Comparison of ENCODE assay signal across 15 cellular contexts in the genomic region with DNA sequence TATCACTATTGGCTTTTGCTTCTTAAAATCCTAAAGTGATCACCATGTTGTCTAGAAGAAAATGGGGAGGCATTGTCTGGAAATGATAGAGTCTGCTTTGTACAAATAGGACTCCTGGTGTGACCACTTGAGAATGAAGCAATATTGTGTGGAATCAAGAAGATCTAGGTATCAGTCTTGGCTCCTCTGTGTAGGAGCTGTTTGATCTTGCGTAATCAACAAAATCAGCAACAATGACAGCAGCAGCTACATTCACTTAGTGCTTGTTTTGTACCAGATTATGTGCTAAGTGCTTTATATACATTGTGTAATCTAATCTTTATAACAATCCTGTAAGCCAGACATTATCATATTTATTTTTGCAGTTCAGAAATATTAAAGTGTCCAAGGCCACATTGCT. TPM values are rescaled to one million over a fixed set of nuclear protein-coding genes. Genes with fewer than 3 reads are reported as not detected.
DNase-seq lines count a peak whose midpoint lies in the region; ATAC-seq and TF ChIP-seq lines count a peak whose summit lies in the region.
"Had no signal": no experiment of that assay in that cellular context is flagged by ENCODE, and none has a peak within 500 bp of the region (broad histone marks: within the 10 kb centered on the region; RNA-seq: fewer than 3 reads in every experiment).

No MANE protein-coding gene starts in this region.

- DNase-seq in A673 (ENCODE audit: low spot score): peak; percentile 62
- DNase-seq in NCI-H69 (lab: John Stamatoyannopoulos, UW): peak; percentile 53
- peak; percentile 34 for DNase-seq in fibroblast of the aortic adventitia (ENCODE audit: low read depth)
- no peak for DNase-seq in gastrocnemius medialis
- DNase-seq in AG20443 (ENCODE audit: low spot score): no peak
- no peak for DNase-seq in stimulated activated CD4-positive, alpha-beta T cell treated with anti-CD3 and anti-CD28 coated beads, Interleukin-4, amount 100 ng/mL, for 24 hours
- DNase-seq: adrenal gland, DMS79 treated with DMSO at 0.1 percent for 48 hours, mucosa of descending colon, NCI-H1105 treated with DMSO at 0.1 percent for 48 hours, Peyer's patch had no signal

- H3K36me3 ChIP-seq in A673 (ENCODE audit: insufficient read depth, low read length, poor library complexity, severe bottlenecking): no peaks in the 10 kb centered on the region
- no peaks in the 10 kb centered on the region for H3K36me3 ChIP-seq in gastrocnemius medialis
- H3K36me3 ChIP-seq: adrenal gland, Peyer's patch had no signal

- intact Hi-C loops in A673 (cut with micrococcal nuclease; ENCODE audit: unreplicated experiment) (no loop called here), gastrocnemius medialis (cut with DNase I; ENCODE audit: low total_unique reads) (no loop called here)

- no peak overlapping the region for H3K4me3 ChIP-seq in A673 (ENCODE audit: low read depth, low read length, poor library complexity, severe bottlenecking)
- no peak overlapping the region for H3K4me3 ChIP-seq in fibroblast of the aortic adventitia (ENCODE audit: low read depth, low read length)
- no peak overlapping the region for H3K4me3 ChIP-seq in gastrocnemius medialis
- H3K4me3 ChIP-seq: adrenal gland; BLaER1 treated with 17β-estradiol and CSF1 and Interleukin-3, amounts not matched to agents 10 nM and 100 nM; mucosa of descending colon; Peyer's patch had no signal

- POLR2A ChIA-PET in A673 (lab: Charles Lee; ENCODE audit: low non-redundant PET): no interaction called here

- TF ChIP-seq CTCF in A673 (conservative IDR thresholded peaks at IDR 0.05; ENCODE audit: low read depth, low read length): no peak
- no peak for TF ChIP-seq CTCF in fibroblast of the aortic adventitia (IDR thresholded peaks at IDR 0.05; ENCODE audit: insufficient read depth, low read length)
- no peak for TF ChIP-seq CTCF in gastrocnemius medialis (IDR thresholded peaks at IDR 0.05 in 4 of 5, conservative IDR thresholded peaks at IDR 0.05 in 1 of 5)

- H3K9me3 ChIP-seq in A673 (ENCODE audit: low read depth, low read length, poor library complexity, severe bottlenecking) (no peaks in the 10 kb centered on the region), gastrocnemius medialis (no peaks in the 10 kb centered on the region)
- H3K9me3 ChIP-seq: adrenal gland, mucosa of descending colon, Peyer's patch had no signal

- no TSS peak for BruUV-seq in A673 (replicated peaks; lab: Mats Ljungman, UMichigan)

- H3K27ac ChIP-seq in A673 (ENCODE audit: low read depth, low read length, poor library complexity, severe bottlenecking): no peak overlapping the region
- H3K27ac ChIP-seq in gastrocnemius medialis: no peak overlapping the region
- H3K27ac ChIP-seq: adrenal gland; BLaER1 treated with 17β-estradiol and CSF1 and Interleukin-3, amounts not matched to agents 10 nM and 100 nM; parathyroid adenoma; Peyer's patch had no signal

- in situ Hi-C loops in gastrocnemius medialis (cut with MboI; ENCODE audit: low sequenced_read_pairs in 4 of 4): no loop called here

- CTCF ChIA-PET in A673 (lab: Charles Lee): no interaction called here

- ATAC-seq in GM18907 (IDR thresholded peaks at IDR 0.05; ENCODE audit: unreplicated experiment) (peak; percentile 7), gastrocnemius medialis (no peak), GM19463 (IDR thresholded peaks at IDR 0.05; ENCODE audit: unreplicated experiment) (no peak)
- ATAC-seq: mucosa of descending colon had no signal

- H3K4me1 ChIP-seq in A673 (ENCODE audit: insufficient read depth, low read length, poor library complexity, severe bottlenecking) (peaks cover 22% of the 10 kb centered on the region), gastrocnemius medialis (peaks cover 74 to 83% of the 10 kb centered on the region in 2 donors)

- no peak for TF ChIP-seq POLR2A in gastrocnemius medialis (IDR thresholded peaks at IDR 0.05)

- H3K27me3 ChIP-seq in A673 (replicated peaks; ENCODE audit: insufficient read depth, low read depth, low read length, poor library complexity): no peaks in the 10 kb centered on the region
- H3K27me3 ChIP-seq in gastrocnemius medialis: no peaks in the 10 kb centered on the region
- H3K27me3 ChIP-seq: adrenal gland; BLaER1 treated with 17β-estradiol and CSF1 and Interleukin-3, amounts not matched to agents 10 nM and 100 nM; Peyer's patch had no signal

RNA-seq across cellular contexts. Expression of gene NCOA1, which starts 17.8 kb away (rescaled TPM):
- total RNA-seq in A673 (2021) (27.5 TPM in 2 replicates), fibroblast of the aortic adventitia (ENCODE audit: low replicate concordance) (10.4 and 24.0 TPM in 2 replicates), gastrocnemius medialis (10 to 100 TPM; 33.9 to 91.2 (median 60.1) TPM)

Comparison
In these comparisons a context has a peak if more than half of its experiments do, and no peak if none do; other contexts are left out.
1. DNase-seq: peak in A673 (single experiment), NCI-H69 (single experiment) and fibroblast of the aortic adventitia (single experiment); none in gastrocnemius medialis (0 of 2), AG20443 (single experiment) and stimulated activated CD4-positive, alpha-beta T cell treated with anti-CD3 and anti-CD28 coated beads, Interleukin-4, amount 100 ng/mL, for 24 hours (single experiment).